ENCODE assay signal across 37 cellular contexts in the genomic region with DNA sequence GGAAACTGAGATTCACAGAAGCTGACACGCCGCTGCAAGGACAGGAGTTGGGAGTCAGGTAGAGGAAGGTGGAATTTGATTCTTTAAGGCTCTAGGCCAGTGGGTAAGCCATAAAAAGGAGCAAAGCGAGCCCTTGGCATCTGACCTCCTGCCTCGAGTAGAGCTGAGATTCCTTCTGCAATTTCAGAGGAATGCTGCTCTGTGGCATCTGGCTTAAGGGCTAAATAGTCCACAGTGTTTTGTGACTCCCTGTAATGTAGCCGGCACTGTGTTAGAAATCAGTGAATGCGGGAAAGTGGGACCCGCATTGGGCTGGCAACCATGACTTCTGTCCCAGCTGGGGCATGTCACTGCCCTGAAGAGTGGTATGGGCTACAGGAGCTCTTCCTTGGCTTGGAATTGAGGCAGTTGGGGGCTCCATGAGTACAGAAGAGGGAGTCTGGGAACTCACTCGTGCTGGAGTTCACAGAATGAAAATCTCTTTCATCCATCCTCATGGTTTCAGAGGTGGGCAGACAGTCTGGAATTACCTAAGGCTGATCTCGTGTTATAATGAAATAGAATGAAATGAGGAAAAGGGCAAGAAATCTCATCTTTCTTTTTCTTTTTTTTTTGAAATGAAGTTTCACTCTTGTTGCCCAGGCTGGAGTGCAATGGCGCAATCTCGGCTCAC. TPM values are rescaled to one million over a fixed set of nuclear protein-coding genes. Genes with fewer than 3 reads are reported as not detected.
"Had no signal": no experiment of that assay in that cellular context is flagged by ENCODE, and none has a peak within 500 bp of the region (broad histone marks: within the 10 kb centered on the region; RNA-seq: fewer than 3 reads in every experiment).

No MANE protein-coding gene starts in this region.

- H3K4me1 Mint-ChIP-seq: activated CD4-positive, alpha-beta T cell treated with anti-CD3 and anti-CD28 coated beads, Interleukin-2, amount 10 ng/mL, durations not matched to agents 24 days and 14 days; activated naive CD8-positive, alpha-beta T cell treated with anti-CD3 and anti-CD28 coated beads, Interleukin-2, amount 10 ng/mL, durations not matched to agents 7 days and 5 days; activated T-helper 17 cell treated with anti-CD3 and anti-CD28 coated beads, Interleukin-2, amount 50 U/mL, for 72 hours had no signal

- H3K36me3 Mint-ChIP-seq: activated naive CD8-positive, alpha-beta T cell treated with anti-CD3 and anti-CD28 coated beads, Interleukin-2, amount 10 ng/mL, durations not matched to agents 7 days and 5 days had no signal

- H3K27me3 ChIP-seq: adrenal gland, body of pancreas, breast epithelium, Peyer's patch had no signal

- H3K9me3 Mint-ChIP-seq: activated CD4-positive, alpha-beta T cell treated with anti-CD3 and anti-CD28 coated beads, Interleukin-2, amount 10 ng/mL, durations not matched to agents 24 days and 14 days; activated CD8-positive, alpha-beta T cell treated with anti-CD3 and anti-CD28 coated beads for 36 hours; activated naive CD8-positive, alpha-beta T cell treated with anti-CD3 and anti-CD28 coated beads, Interleukin-2, amount 10 ng/mL, durations not matched to agents 7 days and 5 days; activated T-cell treated with anti-CD3 and anti-CD28 coated beads, Interleukin-2, amount 50 U/mL, for 72 hours; activated T-helper 17 cell treated with anti-CD3 and anti-CD28 coated beads, Interleukin-2, amount 50 U/mL, for 72 hours had no signal

- H3K4me3 ChIP-seq: adrenal gland, body of pancreas, breast epithelium, MG63, Peyer's patch had no signal

- H3K4me1 ChIP-seq: adrenal gland, body of pancreas, breast epithelium, Peyer's patch had no signal

- ATAC-seq: activated CD8-positive, alpha-beta T cell treated with anti-CD3 and anti-CD28 coated beads for 36 hours; activated T-cell treated with anti-CD3 and anti-CD28 coated beads, Interleukin-2, amount 50 U/mL, for 72 hours; activated T-helper 17 cell treated with anti-CD3 and anti-CD28 coated beads, Interleukin-2, amount 50 U/mL, for 72 hours; body of pancreas; PC-3 had no signal

- DNase-seq: activated CD4-positive, alpha-beta T cell treated with anti-CD3 and anti-CD28 coated beads, Interleukin-2, amount 10 ng/mL, durations not matched to agents 24 days and 14 days; activated CD4-positive, alpha-beta T cell treated with anti-CD3 and anti-CD28 coated beads, Interleukin-2, amount 50 U/mL, for 4 hours; activated CD4-positive, CD25-positive, alpha-beta regulatory T cell; activated CD8-positive, alpha-beta T cell treated with anti-CD3 and anti-CD28 coated beads for 36 hours; activated effector memory CD4-positive, alpha-beta T cell treated with anti-CD3 and anti-CD28 coated beads, Interleukin-2, amount 50 U/mL, for 16 hours; activated naive CD4-positive, alpha-beta T cell; activated naive CD4-positive, alpha-beta T cell treated with anti-CD3 and anti-CD28 coated beads, Interleukin-2, amount 50 U/mL, for 16 hours; activated naive CD8-positive, alpha-beta T cell treated with anti-CD3 and anti-CD28 coated beads, Interleukin-2, amount 10 ng/mL, durations not matched to agents 7 days and 5 days; activated T-cell treated with anti-CD3 and anti-CD28 coated beads, Interleukin-2, amount 50 U/mL, for 1 hour; activated T-cell treated with anti-CD3 and anti-CD28 coated beads, Interleukin-2, amount 50 U/mL, for 72 hours; body of pancreas; Kasumi-1; KG1; MG63; NCI-H1048; NCI-H1105 treated with DMSO at 0.1 percent for 48 hours; NCI-H1436 treated with DMSO at 0.1 percent for 48 hours; NCI-H1694 treated with DMSO at 0.1 percent for 48 hours; NCI-H2029; NCI-H345; NCI-H510A; NCI-H526; NCI-H748 treated with DMSO at 0.1 percent for 48 hours; NK-92 treated with Interleukin-12 subunit alpha and Interleukin-12 subunit beta, amount 100 ng/mL, for 24 hours; PC-3; Peyer's patch; RPMI8226; SHP77 treated with DMSO at 0.1 percent for 48 hours; SW 1271; T-helper 1 cell; T-helper 2 cell; T-helper 9 cell had no signal

- H3K36me3 ChIP-seq: adrenal gland, breast epithelium, MG63, Peyer's patch had no signal

- H3K27ac ChIP-seq: adrenal gland, body of pancreas, breast epithelium, Peyer's patch, VCaP had no signal

- H3K4me3 Mint-ChIP-seq: activated CD4-positive, alpha-beta T cell treated with anti-CD3 and anti-CD28 coated beads, Interleukin-2, amount 10 ng/mL, durations not matched to agents 24 days and 14 days; activated CD8-positive, alpha-beta T cell treated with anti-CD3 and anti-CD28 coated beads for 36 hours; activated naive CD8-positive, alpha-beta T cell treated with anti-CD3 and anti-CD28 coated beads, Interleukin-2, amount 10 ng/mL, durations not matched to agents 7 days and 5 days; activated T-cell treated with anti-CD3 and anti-CD28 coated beads, Interleukin-2, amount 50 U/mL, for 72 hours; activated T-helper 17 cell treated with anti-CD3 and anti-CD28 coated beads, Interleukin-2, amount 50 U/mL, for 72 hours had no signal

- H3K27ac Mint-ChIP-seq: activated CD4-positive, alpha-beta T cell treated with anti-CD3 and anti-CD28 coated beads, Interleukin-2, amount 10 ng/mL, durations not matched to agents 24 days and 14 days; activated CD8-positive, alpha-beta T cell treated with anti-CD3 and anti-CD28 coated beads for 36 hours; activated naive CD8-positive, alpha-beta T cell treated with anti-CD3 and anti-CD28 coated beads, Interleukin-2, amount 10 ng/mL, durations not matched to agents 7 days and 5 days; activated T-cell treated with anti-CD3 and anti-CD28 coated beads, Interleukin-2, amount 50 U/mL, for 72 hours; activated T-helper 17 cell treated with anti-CD3 and anti-CD28 coated beads, Interleukin-2, amount 50 U/mL, for 72 hours had no signal

- H3K9me3 ChIP-seq: adrenal gland, body of pancreas, breast epithelium, MG63, Peyer's patch had no signal

RNA-seq across cellular contexts. Expression of gene MYCN, which starts 12.7 kb away (rescaled TPM):
- total RNA-seq: activated CD4-positive, alpha-beta T cell treated with anti-CD3 and anti-CD28 coated beads, Interleukin-2, amount 10 ng/mL, durations not matched to agents 24 days and 14 days; activated CD8-positive, alpha-beta memory T cell treated with anti-CD3 and anti-CD28 coated beads for 36 hours; activated naive CD8-positive, alpha-beta T cell treated with anti-CD3 and anti-CD28 coated beads, Interleukin-2, amount 10 ng/mL, durations not matched to agents 7 days and 5 days; activated T-helper 17 cell treated with anti-CD3 and anti-CD28 coated beads, Interleukin-2, amount 50 U/mL, for 72 hours; body of pancreas; PC-3 had no signal
